26 cellular contexts compared by ENCODE assay signal in the genomic region with DNA sequence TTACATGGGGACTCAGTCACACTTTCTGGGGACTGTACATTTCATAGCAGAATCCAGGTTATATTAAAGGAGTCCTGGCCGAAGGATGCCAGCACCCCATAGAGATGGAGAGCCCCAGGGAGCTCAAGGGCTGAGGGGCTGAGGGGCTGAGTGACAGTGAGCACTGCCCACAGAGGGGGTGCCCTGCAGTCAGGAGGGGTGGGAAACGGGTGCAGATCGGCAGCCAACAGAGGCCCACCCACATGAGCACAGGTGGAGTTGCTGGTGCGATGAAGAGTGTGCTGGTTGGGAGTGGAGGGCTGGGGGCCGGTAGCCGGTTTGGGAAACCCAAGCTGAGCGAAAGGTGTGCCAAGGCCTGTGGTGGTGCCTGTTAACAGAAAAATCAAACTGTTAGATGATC. TPM values are rescaled to one million over a fixed set of nuclear protein-coding genes. Genes with fewer than 3 reads are reported as not detected.
DNase-seq lines count a peak whose midpoint lies in the region; ATAC-seq and TF ChIP-seq lines count a peak whose summit lies in the region.
"Had no signal": no experiment of that assay in that cellular context is flagged by ENCODE, and none has a peak within 500 bp of the region (broad histone marks: within the 10 kb centered on the region; RNA-seq: fewer than 3 reads in every experiment).

No MANE protein-coding gene starts in this region.

- no peak overlapping the region for H3K4me3 Mint-ChIP-seq in T-helper 17 cell
- no peak overlapping the region for H3K4me3 Mint-ChIP-seq in dendritic cell treated with granulocyte-macrophage colony-stimulating factor and Interleukin-4, amounts not matched to agents 40 ng/mL and 50 ng/mL, for 4 days
- H3K4me3 Mint-ChIP-seq: CD4-positive, alpha-beta memory T cell; CD4-positive, CD25-positive, alpha-beta regulatory T cell; CD8-positive, alpha-beta memory T cell had no signal

- DNase-seq in T-helper 17 cell = no peak
- no peak for DNase-seq in neuronal stem cell (ENCODE audit: low spot score)
- no peak for DNase-seq in trophoblast cell
- DNase-seq in HEK293T (ENCODE audit: extremely low spot score) = no peak
- DNase-seq in dedifferentiated amniotic fluid mesenchymal stem cell (ENCODE audit: extremely low spot score) = no peak
- DNase-seq: 8988T; ACHN; BE2C; C1 segment of cervical spinal cord; CD4-positive, CD25-positive, alpha-beta regulatory T cell; CD8-positive, alpha-beta memory T cell; COR-L47; DMS 273 treated with DMSO at 0.1 percent for 48 hours; DMS153; DMS53; DMS79; DND-41; EL; GDM1 had no signal

- H3K36me3 ChIP-seq in neuronal stem cell (replicated peaks in 1 of 2; ENCODE audit: control insufficient read depth in 2 of 2, insufficient read depth in 2 of 2, low read length in 2 of 2) = no peaks in the 10 kb centered on the region
- no peaks in the 10 kb centered on the region for H3K36me3 ChIP-seq in trophoblast cell (ENCODE audit: control insufficient read depth in 1 of 2, insufficient read depth in 2 of 2, low read length in 2 of 2)
- H3K36me3 ChIP-seq: BE2C, BLaER1 had no signal

- H3K27me3 ChIP-seq in neuronal stem cell (ENCODE audit: control insufficient read depth in 3 of 3, insufficient read depth in 3 of 3, low read depth in 1 of 3, low read length in 3 of 3) (peaks cover 0 to 33% (median 0%) of the 10 kb centered on the region in 3 experiments), trophoblast cell (ENCODE audit: insufficient read depth, low read length) (no peaks in the 10 kb centered on the region)
- H3K27me3 ChIP-seq: BE2C, BLaER1 had no signal

- H3K27me3 Mint-ChIP-seq in T-helper 17 cell = peaks cover 64% of the 10 kb centered on the region
- peaks cover 6% of the 10 kb centered on the region for H3K27me3 Mint-ChIP-seq in dendritic cell treated with granulocyte-macrophage colony-stimulating factor and Interleukin-4, amounts not matched to agents 40 ng/mL and 50 ng/mL, for 4 days

- H4K8ac ChIP-seq in neuronal stem cell (ENCODE audit: low read depth, low read length) (no peak overlapping the region), trophoblast cell (ENCODE audit: low read depth, low read length) (no peak overlapping the region)

- H3K14ac ChIP-seq in neuronal stem cell (ENCODE audit: low read length) = no peak overlapping the region
- no peak overlapping the region for H3K14ac ChIP-seq in trophoblast cell (ENCODE audit: low read length)

- H2BK15ac ChIP-seq in neuronal stem cell (ENCODE audit: low read length) = peak overlapping the region; percentile 72

- no peak overlapping the region for H2BK5ac ChIP-seq in neuronal stem cell (ENCODE audit: low read length)
- H2BK5ac ChIP-seq in trophoblast cell (ENCODE audit: low read depth, low read length, poor library complexity) = no peak overlapping the region

- peak overlapping the region; percentile 6 for H3K27ac Mint-ChIP-seq in T-helper 17 cell
- H3K27ac Mint-ChIP-seq in dendritic cell treated with granulocyte-macrophage colony-stimulating factor and Interleukin-4, amounts not matched to agents 40 ng/mL and 50 ng/mL, for 4 days = peak overlapping the region; percentile 79
- H3K27ac Mint-ChIP-seq: CD4-positive, alpha-beta memory T cell; CD4-positive, CD25-positive, alpha-beta regulatory T cell; CD8-positive, alpha-beta memory T cell had no signal

- H3K4me2 ChIP-seq in neuronal stem cell (ENCODE audit: insufficient read depth, low read length, poor library complexity, severe bottlenecking) (no peak overlapping the region), trophoblast cell (ENCODE audit: low read length) (no peak overlapping the region)
- H3K4me2 ChIP-seq: BLaER1 had no signal

- H2BK12ac ChIP-seq in neuronal stem cell (ENCODE audit: low read length) = no peak overlapping the region
- H2BK12ac ChIP-seq in trophoblast cell (ENCODE audit: low read length) = no peak overlapping the region

- H3K79me1 ChIP-seq in neuronal stem cell (ENCODE audit: low read depth, low read length) (peaks cover 2% of the 10 kb centered on the region), trophoblast cell (ENCODE audit: low read length) (no peaks in the 10 kb centered on the region)

- H4K91ac ChIP-seq in neuronal stem cell (ENCODE audit: low read depth, low read length, poor library complexity) = no peak overlapping the region
- H4K91ac ChIP-seq in trophoblast cell (ENCODE audit: low read depth, low read length) = no peak overlapping the region

- no peak overlapping the region for H2AFZ ChIP-seq in neuronal stem cell (ENCODE audit: low read length)
- no peak overlapping the region for H2AFZ ChIP-seq in trophoblast cell (ENCODE audit: insufficient read depth, low read length, poor library complexity)

- no peak overlapping the region for H3K4me3 ChIP-seq in neuronal stem cell (ENCODE audit: low read length in 2 of 2)
- H3K4me3 ChIP-seq in trophoblast cell (ENCODE audit: low read depth, low read length) = peak overlapping the region; percentile 1
- H3K4me3 ChIP-seq: BLaER1, GM12878 had no signal

- CTCF ChIA-PET in HEK293T (lab: Yijun Ruan, JAX) = no interaction called here

- H3K4me1 ChIP-seq in neuronal stem cell (ENCODE audit: control insufficient read depth in 2 of 2, insufficient read depth in 1 of 2, low read depth in 1 of 2, low read length in 2 of 2) (no peaks in the 10 kb centered on the region), trophoblast cell (ENCODE audit: control insufficient read depth in 1 of 2, insufficient read depth in 2 of 2, low read length in 2 of 2) (no peaks in the 10 kb centered on the region)
- H3K4me1 ChIP-seq: BE2C, BLaER1 had no signal

- H2BK120ac ChIP-seq in neuronal stem cell (ENCODE audit: low read depth, low read length) = no peak overlapping the region
- H2BK120ac ChIP-seq in trophoblast cell (ENCODE audit: insufficient read depth, low read length, poor library complexity) = no peak overlapping the region

- no peaks in the 10 kb centered on the region for H3K36me3 Mint-ChIP-seq in T-helper 17 cell (ENCODE audit: low read depth)
- peaks cover 5% of the 10 kb centered on the region for H3K36me3 Mint-ChIP-seq in dendritic cell treated with granulocyte-macrophage colony-stimulating factor and Interleukin-4, amounts not matched to agents 40 ng/mL and 50 ng/mL, for 4 days (ENCODE audit: low read depth)
- H3K36me3 Mint-ChIP-seq: CD14-positive monocyte; CD4-positive, alpha-beta memory T cell; CD4-positive, CD25-positive, alpha-beta regulatory T cell had no signal

- no peak overlapping the region for H3K9ac ChIP-seq in neuronal stem cell (ENCODE audit: low read depth, low read length, poor library complexity)
- no peak overlapping the region for H3K9ac ChIP-seq in trophoblast cell (ENCODE audit: low read length)
- H3K9ac ChIP-seq: BLaER1 had no signal

- no peak overlapping the region for H2AK5ac ChIP-seq in neuronal stem cell (ENCODE audit: low read depth, low read length)
- H2AK5ac ChIP-seq in trophoblast cell (ENCODE audit: low read length) = no peak overlapping the region

- no peak for ATAC-seq in T-helper 17 cell
- ATAC-seq in GM21576 (IDR thresholded peaks at IDR 0.05; ENCODE audit: unreplicated experiment) = no peak
- ATAC-seq in GM18873 (IDR thresholded peaks at IDR 0.05; ENCODE audit: low FRiP score, unreplicated experiment) = no peak
- ATAC-seq: GM12878 had no signal

- H3K18ac ChIP-seq in neuronal stem cell (ENCODE audit: low read length) = no peak overlapping the region
- H3K18ac ChIP-seq in trophoblast cell (ENCODE audit: low read length) = no peak overlapping the region

- WGBS in neuronal stem cell (ENCODE audit: extremely low coverage in 2 of 2, insufficient read length in 2 of 2, insufficient replicate concordance in 1 of 2), 2 donors = no CpG with 5 or more reads among the region's 7 CpGs
- WGBS in trophoblast cell (ENCODE audit: extremely low coverage, insufficient coverage, insufficient read length) = no CpG with 5 or more reads among the region's 7 CpGs

- peaks cover 9% of the 10 kb centered on the region for H3K9me3 Mint-ChIP-seq in dendritic cell treated with granulocyte-macrophage colony-stimulating factor and Interleukin-4, amounts not matched to agents 40 ng/mL and 50 ng/mL, for 4 days

- H3K4me1 Mint-ChIP-seq in T-helper 17 cell = peaks cover 2% of the 10 kb centered on the region
- H3K4me1 Mint-ChIP-seq in dendritic cell treated with granulocyte-macrophage colony-stimulating factor and Interleukin-4, amounts not matched to agents 40 ng/mL and 50 ng/mL, for 4 days (ENCODE audit: low read depth) = peaks cover 72% of the 10 kb centered on the region
- H3K4me1 Mint-ChIP-seq: CD4-positive, alpha-beta memory T cell; CD4-positive, CD25-positive, alpha-beta regulatory T cell; CD8-positive, alpha-beta memory T cell had no signal

- H4K12ac ChIP-seq in trophoblast cell (ENCODE audit: low read depth, low read length) = no peak overlapping the region

- H3K27ac ChIP-seq in neuronal stem cell (replicated peaks; ENCODE audit: low read length) (no peak overlapping the region), trophoblast cell (ENCODE audit: low read depth, low read length) (no peak overlapping the region)
- H3K27ac ChIP-seq: BLaER1 had no signal

- POLR2A ChIA-PET in HEK293T (lab: Yijun Ruan, JAX) = no interaction called here

- H3K23ac ChIP-seq in neuronal stem cell (ENCODE audit: low read depth, low read length, poor library complexity) (peak overlapping the region; percentile 40), trophoblast cell (ENCODE audit: low read length) (no peak overlapping the region)

- H3K79me2 ChIP-seq in trophoblast cell (ENCODE audit: control insufficient read depth, insufficient read depth, low read length, poor library complexity) = no peaks in the 10 kb centered on the region

- intact Hi-C loops in dendritic cell treated with granulocyte-macrophage colony-stimulating factor and Interleukin-4, amounts not matched to agents 40 ng/mL and 50 ng/mL, for 4 days (cut with micrococcal nuclease) = no loop called here

- H3K4ac ChIP-seq in neuronal stem cell (ENCODE audit: low read length) (no peak overlapping the region), trophoblast cell (ENCODE audit: low read depth, low read length) (no peak overlapping the region)

- no peaks in the 10 kb centered on the region for H3K9me3 ChIP-seq in T-helper 17 cell (ENCODE audit: control insufficient read depth, low read length, poor library complexity, severe bottlenecking)
- peaks cover 0 to 2% of the 10 kb centered on the region in 2 donors for H3K9me3 ChIP-seq in neuronal stem cell (replicated peaks in 1 of 2; ENCODE audit: control insufficient read depth in 2 of 2, insufficient read depth in 1 of 2, low read depth in 1 of 2, low read length in 2 of 2)
- H3K9me3 ChIP-seq in trophoblast cell (ENCODE audit: insufficient read depth, low read depth, low read length) = peaks cover 5% of the 10 kb centered on the region
- H3K9me3 ChIP-seq: BE2C, BLaER1 had no signal

TF ChIP-seq in HEK293T, 16 proteins besides CTCF, POLR2A, EP300 and RAD21:
- TF ChIP-seq SUZ12 (IDR thresholded peaks at IDR 0.05) = no peak
- no peak for TF ChIP-seq TARDBP (IDR thresholded peaks at IDR 0.05)
- no peak for TF ChIP-seq FOXM1 (IDR thresholded peaks at IDR 0.05; ENCODE audit: borderline replicate concordance)
- no peak for TF ChIP-seq BHLHE40 (IDR thresholded peaks at IDR 0.05; ENCODE audit: borderline replicate concordance)
- TF ChIP-seq ZNF384 (IDR thresholded peaks at IDR 0.05) = no peak
- TF ChIP-seq NFRKB (IDR thresholded peaks at IDR 0.05) = no peak

RNA-seq across cellular contexts. Expression of a gene that starts 32.1 kb away (rescaled TPM):
- total RNA-seq in T-helper 17 cell = 10 to 100 TPM; 16.0 to 21.0 TPM
- polyA plus RNA-seq in neuronal stem cell (2013, experiment 1 of 2) = 78.4 TPM
- 82.1 TPM for polyA plus RNA-seq in neuronal stem cell (2013, experiment 2 of 2)
- polyA plus RNA-seq in trophoblast cell (2013) = 47.2 and 50.9 TPM in 2 replicates
